In genomic region chr12:19671695-19672094, GRCh38 we compare ENCODE assay signal across 21 cellular contexts.
DNase-seq lines count a peak whose midpoint lies in the region; ATAC-seq and TF ChIP-seq lines count a peak whose summit lies in the region.
"Had no signal": no experiment of that assay in that cellular context is flagged by ENCODE, and none has a peak within 500 bp of the region (broad histone marks: within the 10 kb centered on the region; RNA-seq: fewer than 3 reads in every experiment).

No MANE protein-coding gene starts in this region.

- H3K9me3 ChIP-seq in smooth muscle cell (replicated peaks; ENCODE audit: low read depth) = no peaks in the 10 kb centered on the region

- H2AFZ ChIP-seq in smooth muscle cell (ENCODE audit: low read depth) = no peak overlapping the region
- H2AFZ ChIP-seq: PC-9 had no signal

- no peaks in the 10 kb centered on the region for H3F3A ChIP-seq in smooth muscle cell (ENCODE audit: low read depth)

- H3K4me2 ChIP-seq in smooth muscle cell = no peak overlapping the region
- H3K4me2 ChIP-seq: PC-9 had no signal

- H3K27ac ChIP-seq in smooth muscle cell (ENCODE audit: low read depth) = no peak overlapping the region
- H3K27ac ChIP-seq: 22Rv1, C4-2B, PC-9, SK-N-MC had no signal

- H3K79me2 ChIP-seq in smooth muscle cell (ENCODE audit: low read depth) = no peaks in the 10 kb centered on the region

- no peak overlapping the region for H3K9ac ChIP-seq in smooth muscle cell (ENCODE audit: low read depth)

- TF ChIP-seq CTCF in fibroblast of mammary gland (conservative IDR thresholded peaks at IDR 0.05; ENCODE audit: control insufficient read depth, insufficient read depth, low read depth, low read length) (no peak), smooth muscle cell (IDR thresholded peaks at IDR 0.05; ENCODE audit: borderline replicate concordance, insufficient read depth, poor library complexity, severe bottlenecking) (no peak)

- DNase-seq in DMS 273 (lab: John Stamatoyannopoulos, UW; ENCODE audit: unreplicated experiment) (peak; percentile 50), DMS 273 treated with DMSO at 0.1 percent for 48 hours (lab: John Stamatoyannopoulos, UW) (no peak), fibroblast of mammary gland (ENCODE audit: low read depth) (peak; percentile 17), smooth muscle cell (lab: John Stamatoyannopoulos, UW; ENCODE audit: unreplicated experiment) (no peak), HuH-7.5 (ENCODE audit: low spot score) (no peak), DMS53 treated with DMSO at 0.1 percent for 48 hours (lab: John Stamatoyannopoulos, UW; ENCODE audit: unreplicated experiment) (no peak), NCI-H2029 treated with DMSO at 0.1 percent for 48 hours (lab: John Stamatoyannopoulos, UW) (no peak)
- DNase-seq: AML-193; Calu3; CD8-positive, alpha-beta memory T cell; DMS53; H9; NCI-H1105; NCI-H146; PC-9; RPMI8226; SHP77 had no signal

- no peaks in the 10 kb centered on the region for H4K20me1 ChIP-seq in smooth muscle cell (ENCODE audit: low read depth)

- H3K4me3 ChIP-seq in fibroblast of mammary gland (ENCODE audit: control insufficient read depth, low read depth, low read length) (no peak overlapping the region), smooth muscle cell (no peak overlapping the region)
- H3K4me3 ChIP-seq: PC-9, SK-N-MC had no signal

- peak; percentile 40; the same call in 2 of the 3 replicates for ATAC-seq in SK-N-SH treated with all-trans-retinoic acid at 6 μM for 48 hours

- H3K27me3 ChIP-seq in smooth muscle cell (ENCODE audit: low read depth) = no peaks in the 10 kb centered on the region

- no peaks in the 10 kb centered on the region for H3K36me3 ChIP-seq in smooth muscle cell (ENCODE audit: low read depth)

- H3K4me1 ChIP-seq in smooth muscle cell (ENCODE audit: low read depth) = no peaks in the 10 kb centered on the region

TF ChIP-seq in SK-N-SH treated with all-trans-retinoic acid at 6 μM for 48 hours, 23 proteins besides CTCF, POLR2A, EP300 and RAD21:
- TF ChIP-seq SNAI2 (CRISPR knock-in tag; IDR thresholded peaks at IDR 0.05) = no peak
- TF ChIP-seq, protein P1, sequence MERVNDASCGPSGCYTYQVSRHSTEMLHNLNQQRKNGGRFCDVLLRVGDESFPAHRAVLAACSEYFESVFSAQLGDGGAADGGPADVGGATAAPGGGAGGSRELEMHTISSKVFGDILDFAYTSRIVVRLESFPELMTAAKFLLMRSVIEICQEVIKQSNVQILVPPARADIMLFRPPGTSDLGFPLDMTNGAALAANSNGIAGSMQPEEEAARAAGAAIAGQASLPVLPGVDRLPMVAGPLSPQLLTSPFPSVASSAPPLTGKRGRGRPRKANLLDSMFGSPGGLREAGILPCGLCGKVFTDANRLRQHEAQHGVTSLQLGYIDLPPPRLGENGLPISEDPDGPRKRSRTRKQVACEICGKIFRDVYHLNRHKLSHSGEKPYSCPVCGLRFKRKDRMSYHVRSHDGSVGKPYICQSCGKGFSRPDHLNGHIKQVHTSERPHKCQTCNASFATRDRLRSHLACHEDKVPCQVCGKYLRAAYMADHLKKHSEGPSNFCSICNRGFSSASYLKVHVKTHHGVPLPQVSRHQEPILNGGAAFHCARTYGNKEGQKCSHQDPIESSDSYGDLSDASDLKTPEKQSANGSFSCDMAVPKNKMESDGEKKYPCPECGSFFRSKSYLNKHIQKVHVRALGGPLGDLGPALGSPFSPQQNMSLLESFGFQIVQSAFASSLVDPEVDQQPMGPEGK (CRISPR knock-in tag; IDR thresholded peaks at IDR 0.05; ENCODE audit: borderline replicate concordance) = no peak
- no peak for TF ChIP-seq ZNF565 (CRISPR knock-in tag; conservative IDR thresholded peaks at IDR 0.05; ENCODE audit: low read depth)
- no peak for TF ChIP-seq ZFP30 (CRISPR knock-in tag; IDR thresholded peaks at IDR 0.05)
- no peak for TF ChIP-seq PPARA (CRISPR knock-in tag; IDR thresholded peaks at IDR 0.05; ENCODE audit: borderline replicate concordance)
- TF ChIP-seq TCF4 (CRISPR knock-in tag; IDR thresholded peaks at IDR 0.05; ENCODE audit: borderline replicate concordance) = peak; percentile 99
- TF ChIP-seq CREB5 (CRISPR knock-in tag; IDR thresholded peaks at IDR 0.05; ENCODE audit: low read depth) = no peak
- TF ChIP-seq OSR1 (CRISPR knock-in tag; IDR thresholded peaks at IDR 0.05) = no peak
- TF ChIP-seq ZC3H10 (CRISPR knock-in tag; IDR thresholded peaks at IDR 0.05) = no peak
- TF ChIP-seq RARB (CRISPR knock-in tag; IDR thresholded peaks at IDR 0.05) = no peak
- no peak for TF ChIP-seq BACH2 (CRISPR knock-in tag; IDR thresholded peaks at IDR 0.05; ENCODE audit: borderline replicate concordance)
- no peak for TF ChIP-seq ARNTL (CRISPR knock-in tag; IDR thresholded peaks at IDR 0.05; ENCODE audit: borderline replicate concordance, low read depth)
- peak; percentile 36 for TF ChIP-seq ISL1 (CRISPR knock-in tag; IDR thresholded peaks at IDR 0.05)
- TF ChIP-seq GLIS3 (CRISPR knock-in tag; IDR thresholded peaks at IDR 0.05) = no peak
- TF ChIP-seq ESRRG (CRISPR knock-in tag; IDR thresholded peaks at IDR 0.05) = no peak
- TF ChIP-seq CSDC2 (CRISPR knock-in tag; IDR thresholded peaks at IDR 0.05) = no peak
- no peak for TF ChIP-seq ZFP3 (CRISPR knock-in tag; IDR thresholded peaks at IDR 0.05)
- no peak for TF ChIP-seq ZNF70 (CRISPR knock-in tag; IDR thresholded peaks at IDR 0.05)
- no peak for TF ChIP-seq TOX (CRISPR knock-in tag; IDR thresholded peaks at IDR 0.05; ENCODE audit: borderline replicate concordance)
- no peak for TF ChIP-seq CSRNP3 (CRISPR knock-in tag; IDR thresholded peaks at IDR 0.05)
- TF ChIP-seq ZNF8 (CRISPR knock-in tag; IDR thresholded peaks at IDR 0.05) = no peak
- TF ChIP-seq, protein P2, sequence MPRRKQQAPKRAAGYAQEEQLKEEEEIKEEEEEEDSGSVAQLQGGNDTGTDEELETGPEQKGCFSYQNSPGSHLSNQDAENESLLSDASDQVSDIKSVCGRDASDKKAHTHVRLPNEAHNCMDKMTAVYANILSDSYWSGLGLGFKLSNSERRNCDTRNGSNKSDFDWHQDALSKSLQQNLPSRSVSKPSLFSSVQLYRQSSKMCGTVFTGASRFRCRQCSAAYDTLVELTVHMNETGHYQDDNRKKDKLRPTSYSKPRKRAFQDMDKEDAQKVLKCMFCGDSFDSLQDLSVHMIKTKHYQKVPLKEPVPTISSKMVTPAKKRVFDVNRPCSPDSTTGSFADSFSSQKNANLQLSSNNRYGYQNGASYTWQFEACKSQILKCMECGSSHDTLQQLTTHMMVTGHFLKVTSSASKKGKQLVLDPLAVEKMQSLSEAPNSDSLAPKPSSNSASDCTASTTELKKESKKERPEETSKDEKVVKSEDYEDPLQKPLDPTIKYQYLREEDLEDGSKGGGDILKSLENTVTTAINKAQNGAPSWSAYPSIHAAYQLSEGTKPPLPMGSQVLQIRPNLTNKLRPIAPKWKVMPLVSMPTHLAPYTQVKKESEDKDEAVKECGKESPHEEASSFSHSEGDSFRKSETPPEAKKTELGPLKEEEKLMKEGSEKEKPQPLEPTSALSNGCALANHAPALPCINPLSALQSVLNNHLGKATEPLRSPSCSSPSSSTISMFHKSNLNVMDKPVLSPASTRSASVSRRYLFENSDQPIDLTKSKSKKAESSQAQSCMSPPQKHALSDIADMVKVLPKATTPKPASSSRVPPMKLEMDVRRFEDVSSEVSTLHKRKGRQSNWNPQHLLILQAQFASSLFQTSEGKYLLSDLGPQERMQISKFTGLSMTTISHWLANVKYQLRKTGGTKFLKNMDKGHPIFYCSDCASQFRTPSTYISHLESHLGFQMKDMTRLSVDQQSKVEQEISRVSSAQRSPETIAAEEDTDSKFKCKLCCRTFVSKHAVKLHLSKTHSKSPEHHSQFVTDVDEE (CRISPR knock-in tag; IDR thresholded peaks at IDR 0.05) = peak; percentile 96; the same call in 1 of the 2 replicates
TF ChIP-seq in SK-N-SH treated with all-trans-retinoic acid at 6 μM for 48 hours: peak in this region for 3.

Comparison
In these comparisons a context has a peak if more than half of its experiments do, and no peak if none do; other contexts are left out.
1. DNase-seq: peak in DMS 273 (single experiment) and fibroblast of mammary gland (single experiment); none in DMS 273 treated with DMSO at 0.1 percent for 48 hours (single experiment), smooth muscle cell (single experiment), HuH-7.5 (single experiment), DMS53 treated with DMSO at 0.1 percent for 48 hours (single experiment) and NCI-H2029 treated with DMSO at 0.1 percent for 48 hours (single experiment).